19 cellular contexts compared by ENCODE assay signal in the genomic region with DNA sequence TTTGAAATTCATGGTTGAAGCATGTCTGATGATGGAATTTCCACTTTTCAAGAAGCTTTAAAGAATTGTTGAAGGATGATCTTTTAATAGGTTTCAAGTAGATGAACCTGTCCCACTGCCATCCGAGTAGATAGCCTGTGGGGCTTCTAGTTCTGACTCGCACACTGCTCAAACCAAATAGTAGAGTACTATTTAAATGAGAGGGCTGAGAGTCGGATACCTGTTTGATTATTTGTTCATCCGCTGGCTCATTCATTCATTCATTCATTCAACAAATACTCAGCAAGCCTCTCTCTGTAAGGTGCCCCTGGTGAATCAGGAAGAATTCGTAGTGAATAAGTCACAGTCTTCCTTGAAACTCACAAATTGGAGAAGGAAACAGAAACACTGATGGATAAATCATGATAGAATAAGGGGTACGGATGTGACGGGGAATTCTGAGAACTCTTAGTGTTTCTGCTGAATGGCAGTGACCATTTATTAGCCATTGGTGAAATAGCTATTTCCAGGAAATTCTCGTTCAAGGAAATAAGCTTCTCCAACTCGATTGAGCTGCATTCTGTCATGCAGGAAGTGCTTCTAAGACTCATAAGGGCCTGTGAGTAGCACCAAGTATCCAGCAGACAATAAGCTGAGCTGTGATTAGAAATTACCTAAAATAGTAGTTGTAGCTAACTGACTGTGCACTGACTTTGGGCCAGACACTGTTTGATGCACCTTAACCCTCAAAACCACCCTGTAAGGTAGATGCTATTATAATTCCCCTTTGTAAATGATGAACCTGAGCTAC.
DNase-seq lines count a peak whose midpoint lies in the region; ATAC-seq and TF ChIP-seq lines count a peak whose summit lies in the region.
"Had no signal": no experiment of that assay in that cellular context is flagged by ENCODE, and none has a peak within 500 bp of the region (broad histone marks: within the 10 kb centered on the region; RNA-seq: fewer than 3 reads in every experiment).

No MANE protein-coding gene starts in this region.

- no peak overlapping the region for H3K9ac ChIP-seq in mammary epithelial cell (ENCODE audit: insufficient read depth, low read length)
- H3K9ac ChIP-seq: BLaER1 had no signal

- 30% methylated on average over 9 of the region's 9 CpGs for WGBS in mammary epithelial cell (ENCODE audit: low coverage, missing lambda C conversion rate)

- peak overlapping the region; percentile 42 for H2AFZ ChIP-seq in mammary epithelial cell (ENCODE audit: low read depth, low read length)

- no peak overlapping the region for H3K4me3 ChIP-seq in mammary epithelial cell (replicated peaks in 1 of 3; ENCODE audit: insufficient read depth in 1 of 3, low read depth in 2 of 3, low read length in 3 of 3)
- H3K4me3 ChIP-seq in left lung: no peak overlapping the region
- H3K4me3 ChIP-seq in upper lobe of right lung: no peak overlapping the region
- H3K4me3 ChIP-seq: BLaER1 had no signal

- H3K27me3 Mint-ChIP-seq in MCF 10A (ENCODE audit: insufficient read depth, unreplicated experiment): no peaks in the 10 kb centered on the region

- no peaks in the 10 kb centered on the region for H3K79me2 ChIP-seq in mammary epithelial cell (ENCODE audit: insufficient read depth, low read length)

- H3K9me3 ChIP-seq in mammary epithelial cell (replicated peaks; ENCODE audit: insufficient read depth, low read length): no peaks in the 10 kb centered on the region
- no peaks in the 10 kb centered on the region for H3K9me3 ChIP-seq in left lung
- no peaks in the 10 kb centered on the region for H3K9me3 ChIP-seq in upper lobe of right lung
- H3K9me3 ChIP-seq: BLaER1 had no signal

- H3K4me3 Mint-ChIP-seq in MCF 10A (ENCODE audit: unreplicated experiment): no peak overlapping the region
- H3K4me3 Mint-ChIP-seq: CD14-positive monocyte; CD4-positive, alpha-beta memory T cell; HFFc6 had no signal

- in situ Hi-C loops in mammary epithelial cell (cut with MboI; ENCODE audit: low sequenced_read_pairs in 2 of 2): loop anchor here in 1 of 2 donors (25.0 kb wide), 1 partner anchor 535 kb away; a partner anchor contains a TSS

- no peaks in the 10 kb centered on the region for H3K4me1 Mint-ChIP-seq in MCF 10A (ENCODE audit: insufficient read depth, unreplicated experiment)
- H3K4me1 Mint-ChIP-seq: CD14-positive monocyte; CD4-positive, alpha-beta memory T cell had no signal

- POLR2A ChIA-PET in MCF 10A (lab: Yijun Ruan, JAX): interaction anchor here (0.7 kb wide), 1 partner anchor 29 kb away, joined by 3 read pairs; no protein-coding TSS in a partner anchor

- BruUV-seq in mammary epithelial cell (replicated peaks; lab: Mats Ljungman, UMichigan) (no TSS peak), MCF 10A (replicated peaks; lab: Mats Ljungman, UMichigan) (no TSS peak)

- no peaks in the 10 kb centered on the region for H3K36me3 Mint-ChIP-seq in MCF 10A (ENCODE audit: insufficient read depth, unreplicated experiment)
- H3K36me3 Mint-ChIP-seq: CD14-positive monocyte; CD4-positive, alpha-beta memory T cell had no signal

- no peak overlapping the region for H3K27ac Mint-ChIP-seq in MCF 10A (ENCODE audit: low read depth, unreplicated experiment)
- H3K27ac Mint-ChIP-seq: CD14-positive monocyte; CD4-positive, alpha-beta memory T cell; HFFc6 had no signal

- no peak for TF ChIP-seq CTCF in mammary epithelial cell (conservative IDR thresholded peaks at IDR 0.05 in 1 of 2, IDR thresholded peaks at IDR 0.05 in 1 of 2; ENCODE audit: extremely low read depth in 1 of 2, insufficient read depth in 1 of 2, low read depth in 1 of 2, low read length in 2 of 2)
- TF ChIP-seq CTCF in MCF 10A (IDR thresholded peaks at IDR 0.05; ENCODE audit: unreplicated experiment): no peak
- TF ChIP-seq CTCF in left lung (IDR thresholded peaks at IDR 0.05): no peak
- TF ChIP-seq CTCF in upper lobe of right lung (IDR thresholded peaks at IDR 0.05): no peak

- H3K9me3 Mint-ChIP-seq in MCF 10A (ENCODE audit: unreplicated experiment): no peaks in the 10 kb centered on the region
- H3K9me3 Mint-ChIP-seq: HFFc6 had no signal

- no peaks in the 10 kb centered on the region for H4K20me1 ChIP-seq in mammary epithelial cell (ENCODE audit: insufficient read depth, low read length)
- H4K20me1 ChIP-seq: BLaER1 had no signal

- H3K27ac ChIP-seq in mammary epithelial cell (ENCODE audit: insufficient read depth, low read depth, low read length): no peak overlapping the region
- no peak overlapping the region for H3K27ac ChIP-seq in left lung
- H3K27ac ChIP-seq in upper lobe of right lung: no peak overlapping the region
- H3K27ac ChIP-seq: BLaER1 had no signal

- peak; percentile 92 for ATAC-seq in esophagus mucosa
- ATAC-seq in left lung: peak; percentile 56
- ATAC-seq in upper lobe of right lung: peak; percentile 51
- no peak for ATAC-seq in HG02870 (IDR thresholded peaks at IDR 0.05; ENCODE audit: unreplicated experiment)
- ATAC-seq: HCT116 had no signal

- H3K4me1 ChIP-seq in mammary epithelial cell (ENCODE audit: insufficient read depth, low read length) (peaks cover 3% of the 10 kb centered on the region), left lung (no peaks in the 10 kb centered on the region), upper lobe of right lung (no peaks in the 10 kb centered on the region)
- H3K4me1 ChIP-seq: BLaER1 had no signal

- DNase-seq in mammary epithelial cell (peak; percentile 62), MCF 10A (ENCODE audit: unreplicated experiment) (no peak), left lung (no peak), upper lobe of right lung (no peak), NCI-H748 (lab: John Stamatoyannopoulos, UW; ENCODE audit: unreplicated experiment) (no peak), pons (ENCODE audit: low spot score) (no peak)
- DNase-seq: 8988T; CD4-positive, alpha-beta memory T cell; DMS153; DMS79 treated with DMSO at 0.1 percent for 48 hours; GF-D8; GOT3; H7; HFFc6 had no signal

- CTCF ChIA-PET in mammary epithelial cell (lab: Charles Lee; ENCODE audit: low non-redundant PET): no interaction called here
- CTCF ChIA-PET in MCF 10A (lab: Yijun Ruan, JAX): interaction anchor here (0.6 to 1.1 kb wide), 4 partner anchors 19 to 549 kb away, joined by 3 to 4 read pairs (median 3); a partner anchor contains a TSS

- intact Hi-C loops in mammary epithelial cell (cut with micrococcal nuclease): no loop called here
- intact Hi-C loops in MCF 10A (cut with micrococcal nuclease): no loop called here
- intact Hi-C loops in left lung (cut with DNase I): no loop called here
- intact Hi-C loops in upper lobe of right lung (cut with DNase I): no loop called here

- no peaks in the 10 kb centered on the region for H3K27me3 ChIP-seq in mammary epithelial cell (ENCODE audit: insufficient read depth, low read length)
- no peaks in the 10 kb centered on the region for H3K27me3 ChIP-seq in left lung
- no peaks in the 10 kb centered on the region for H3K27me3 ChIP-seq in upper lobe of right lung
- H3K27me3 ChIP-seq: BLaER1 had no signal

- no peaks in the 10 kb centered on the region for H3K36me3 ChIP-seq in mammary epithelial cell (ENCODE audit: insufficient read depth, low read length)
- H3K36me3 ChIP-seq in left lung: no peaks in the 10 kb centered on the region
- H3K36me3 ChIP-seq in upper lobe of right lung: no peaks in the 10 kb centered on the region
- H3K36me3 ChIP-seq: BLaER1 had no signal

- H3K4me2 ChIP-seq in mammary epithelial cell (ENCODE audit: insufficient read depth, low read depth, low read length): peak overlapping the region; percentile 3
- H3K4me2 ChIP-seq: BLaER1 had no signal

- dilution Hi-C loops in mammary epithelial cell (cut with HindIII; ENCODE audit: low sequenced_read_pairs): loop anchor here (5.0 to 10.0 kb wide), 2 partner anchors 75 to 112 kb away; a partner anchor contains a TSS
